30 cellular contexts compared by ENCODE assay signal in genomic region chr5:11452854-11453253, GRCh38.
"Had no signal": no experiment of that assay in that cellular context is flagged by ENCODE, and none has a peak within 500 bp of the region (broad histone marks: within the 10 kb centered on the region; RNA-seq: fewer than 3 reads in every experiment).

No MANE protein-coding gene starts in this region.

- H3K79me2 ChIP-seq: parathyroid adenoma had no signal

- DNase-seq: activated CD4-positive, alpha-beta T cell treated with anti-CD3 and anti-CD28 coated beads, Interleukin-2, amount 50 U/mL, for 4 hours; activated CD4-positive, CD25-positive, alpha-beta regulatory T cell treated with anti-CD3 and anti-CD28 coated beads, Interleukin-2, amount 50 U/mL, for 72 hours; activated CD8-positive, alpha-beta memory T cell treated with anti-CD3 and anti-CD28 coated beads for 24 hours; activated gamma-delta T cell treated with Interleukin-2 at 50 U/mL for 16 hours; activated naive CD4-positive, alpha-beta T cell treated with anti-CD3 and anti-CD28 coated beads, Interleukin-2, amount 50 U/mL, for 16 hours; activated T-cell treated with anti-CD3 and anti-CD28 coated beads, Interleukin-2, amount 50 U/mL, for 1 hour; amniotic stem cell; endodermal cell; kidney glomerular epithelial cell; left lung; lower lobe of right lung; mesenchymal stem cell; natural killer cell; occipital lobe; psoas muscle; sigmoid colon; small intestine; stimulated activated CD4-positive, alpha-beta T cell treated with anti-CD3 and anti-CD28 coated beads, Interleukin-4, amount 100 ng/mL, for 24 hours; stimulated activated naive CD8-positive, alpha-beta T cell treated with anti-CD3 and anti-CD28 coated beads, Interleukin-15, amount 100 ng/mL, for 72 hours; substantia nigra; T-helper 9 cell; upper lobe of left lung had no signal

- H3K27ac ChIP-seq: esophagus muscularis mucosa, left lung, lower lobe of right lung, neural progenitor cell, parathyroid adenoma, psoas muscle, sigmoid colon, upper lobe of left lung, vagina had no signal

- H3K9me3 ChIP-seq: esophagus muscularis mucosa, left lung, lower lobe of right lung, psoas muscle, sigmoid colon, upper lobe of left lung, vagina had no signal

- H3K9me3 Mint-ChIP-seq: dendritic cell treated with granulocyte-macrophage colony-stimulating factor and Interleukin-4, amounts not matched to agents 40 ng/mL and 50 ng/mL, for 4 days; endodermal cell; natural killer cell; neural progenitor cell; stimulated activated memory B cell treated with anti-CD40 and anti-IgM and Interleukin-4, amounts not matched to agents 10 μg/mL and 1 μg/mL and 100 μg/mL, for 72 hours; stimulated activated naive CD8-positive, alpha-beta T cell treated with anti-CD3 and anti-CD28 coated beads, Interleukin-15, amount 100 ng/mL, for 72 hours; T-helper 1 cell treated with Interleukin-12 subunit alpha and Interleukin-12 subunit beta and Interleukin-4 antibody, amounts not matched to agents 30 μg/mL and 1 μg/mL, for 36 hours had no signal

- H3K4me1 Mint-ChIP-seq: central memory CD8-positive, alpha-beta T cell; endodermal cell; natural killer cell; stimulated activated memory B cell treated with anti-CD40 and anti-IgM and Interleukin-4, amounts not matched to agents 10 μg/mL and 1 μg/mL and 100 μg/mL, for 72 hours; stimulated activated naive CD8-positive, alpha-beta T cell treated with anti-CD3 and anti-CD28 coated beads, Interleukin-15, amount 100 ng/mL, for 72 hours had no signal

- H3K27me3 ChIP-seq: esophagus muscularis mucosa, left lung, neural progenitor cell, sigmoid colon, upper lobe of left lung, vagina had no signal

- H3K36me3 Mint-ChIP-seq: natural killer cell; stimulated activated memory B cell treated with anti-CD40 and anti-IgM and Interleukin-4, amounts not matched to agents 10 μg/mL and 1 μg/mL and 100 μg/mL, for 72 hours had no signal

- H3K27me3 Mint-ChIP-seq: central memory CD8-positive, alpha-beta T cell; dendritic cell treated with granulocyte-macrophage colony-stimulating factor and Interleukin-4, amounts not matched to agents 40 ng/mL and 50 ng/mL, for 4 days; stimulated activated memory B cell treated with anti-CD40 and anti-IgM and Interleukin-4, amounts not matched to agents 10 μg/mL and 1 μg/mL and 100 μg/mL, for 72 hours; stimulated activated naive CD8-positive, alpha-beta T cell treated with anti-CD3 and anti-CD28 coated beads, Interleukin-15, amount 100 ng/mL, for 72 hours had no signal

- H3K4me2 ChIP-seq: neural progenitor cell had no signal

- H3K36me3 ChIP-seq: esophagus muscularis mucosa, left lung, lower lobe of right lung, neural progenitor cell, sigmoid colon, upper lobe of left lung, vagina had no signal

- H3K4me3 ChIP-seq: esophagus muscularis mucosa, left lung, lower lobe of right lung, neural progenitor cell, psoas muscle, sigmoid colon, upper lobe of left lung, vagina had no signal

- ATAC-seq: left lung; lower lobe of right lung; natural killer cell; psoas muscle; stimulated activated memory B cell treated with anti-CD40 and anti-IgM and Interleukin-4, amounts not matched to agents 10 μg/mL and 1 μg/mL and 100 μg/mL, for 72 hours; stimulated activated naive CD8-positive, alpha-beta T cell treated with anti-CD3 and anti-CD28 coated beads, Interleukin-15, amount 100 ng/mL, for 72 hours had no signal

- H3K27ac Mint-ChIP-seq: dendritic cell treated with granulocyte-macrophage colony-stimulating factor and Interleukin-4, amounts not matched to agents 40 ng/mL and 50 ng/mL, for 4 days; endodermal cell; natural killer cell; neural progenitor cell; stimulated activated memory B cell treated with anti-CD40 and anti-IgM and Interleukin-4, amounts not matched to agents 10 μg/mL and 1 μg/mL and 100 μg/mL, for 72 hours; stimulated activated naive CD8-positive, alpha-beta T cell treated with anti-CD3 and anti-CD28 coated beads, Interleukin-15, amount 100 ng/mL, for 72 hours; T-helper 1 cell treated with Interleukin-12 subunit alpha and Interleukin-12 subunit beta and Interleukin-4 antibody, amounts not matched to agents 30 μg/mL and 1 μg/mL, for 36 hours had no signal

- H3K9ac ChIP-seq: neural progenitor cell, parathyroid adenoma had no signal

- H3K4me1 ChIP-seq: esophagus muscularis mucosa, left lung, lower lobe of right lung, parathyroid adenoma, psoas muscle, sigmoid colon, upper lobe of left lung, vagina had no signal

- H2AFZ ChIP-seq: neural progenitor cell, parathyroid adenoma had no signal

- H3K4me3 Mint-ChIP-seq: central memory CD8-positive, alpha-beta T cell; dendritic cell treated with granulocyte-macrophage colony-stimulating factor and Interleukin-4, amounts not matched to agents 40 ng/mL and 50 ng/mL, for 4 days; endodermal cell; natural killer cell; neural progenitor cell; stimulated activated memory B cell treated with anti-CD40 and anti-IgM and Interleukin-4, amounts not matched to agents 10 μg/mL and 1 μg/mL and 100 μg/mL, for 72 hours; stimulated activated naive CD8-positive, alpha-beta T cell treated with anti-CD3 and anti-CD28 coated beads, Interleukin-15, amount 100 ng/mL, for 72 hours; T-helper 1 cell treated with Interleukin-12 subunit alpha and Interleukin-12 subunit beta and Interleukin-4 antibody, amounts not matched to agents 30 μg/mL and 1 μg/mL, for 36 hours had no signal
